8 cellular contexts compared by ENCODE assay signal in the genomic region with DNA sequence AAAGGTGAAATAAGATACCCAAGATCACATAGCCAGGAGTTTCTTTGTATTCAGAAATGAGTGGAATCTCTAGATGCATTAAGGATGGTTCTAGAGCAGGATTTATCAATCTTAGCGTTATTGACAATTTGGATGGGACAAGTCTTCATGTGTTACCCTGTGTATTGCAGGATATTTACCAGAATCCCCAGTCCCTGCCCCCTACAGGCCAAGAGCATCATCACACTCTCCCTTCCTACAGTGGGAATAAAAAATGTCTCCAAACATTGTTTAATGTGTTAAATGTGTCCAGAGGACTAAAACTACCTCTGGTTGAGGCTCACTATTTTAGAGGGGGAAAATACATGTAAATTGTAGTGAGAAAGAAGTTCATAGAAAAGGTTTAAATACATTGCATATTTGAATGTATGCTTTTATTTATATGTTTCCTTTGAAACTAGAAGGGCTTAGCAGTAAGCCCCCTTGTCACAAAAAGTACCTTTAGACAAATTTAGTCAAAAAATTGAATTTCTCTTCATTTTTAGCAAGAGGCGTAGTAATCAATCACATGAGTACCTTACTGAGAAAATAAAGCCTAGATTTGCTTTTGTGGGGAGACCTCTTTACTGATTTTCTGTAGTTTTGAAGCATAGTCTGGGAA.
DNase-seq lines count a peak whose midpoint lies in the region; ATAC-seq, FAIRE-seq and TF ChIP-seq lines count a peak whose summit lies in the region.

No MANE protein-coding gene starts in this region.

- intact Hi-C loops in sigmoid colon (cut with DNase I) = no loop called here

- H3K9me3 ChIP-seq in A549 (no peaks in the 10 kb centered on the region), sigmoid colon (no peaks in the 10 kb centered on the region)

- H3K4me1 ChIP-seq in A549 = peaks cover 11% of the 10 kb centered on the region; the same call in 2 of the 3 replicates
- peaks cover 0 to 7% (median under 1%) of the 10 kb centered on the region in 4 donors for H3K4me1 ChIP-seq in sigmoid colon

- POLR2A ChIA-PET in A549 (lab: Yijun Ruan, JAX) = no interaction called here

- ATAC-seq in A549 = peak; percentile 89 to 93

- TF ChIP-seq CTCF in A549 (IDR thresholded peaks at IDR 0.05) (peak; percentile 65), LNCaP clone FGC (IDR thresholded peaks at IDR 0.05; ENCODE audit: control insufficient read depth, extremely low read depth, insufficient read depth) (peak; percentile 63), sigmoid colon (IDR thresholded peaks at IDR 0.05) (peak in 3 of 4 experiments; percentile 19 to 59 (median 23))

- peaks cover 0 to 10% (median 0%) of the 10 kb centered on the region in 4 donors for H3K36me3 ChIP-seq in sigmoid colon

- no peaks in the 10 kb centered on the region for H3K27me3 ChIP-seq in sigmoid colon

- TF ChIP-seq POLR2A in A549 (IDR thresholded peaks at IDR 0.05; ENCODE audit: low read length) (no peak), sigmoid colon (IDR thresholded peaks at IDR 0.05) (no peak)

- TF ChIP-seq RAD21 in A549 (conservative IDR thresholded peaks at IDR 0.05 in 1 of 2, IDR thresholded peaks at IDR 0.05 in 1 of 2) = peak; percentile 24 to 46; a peak in 3 of 5 replicates

- H3K4me3 ChIP-seq in A549 = no peak overlapping the region
- no peak overlapping the region for H3K4me3 ChIP-seq in LNCaP clone FGC (ENCODE audit: low read depth, low read length)
- H3K4me3 ChIP-seq in sigmoid colon = no peak overlapping the region

- CTCF ChIA-PET in A549 (lab: Yijun Ruan, JAX) = interaction anchor here (0.7 to 1.0 kb wide), 3 partner anchors 10 to 58 kb away, joined by 3 read pairs; no protein-coding TSS in a partner anchor

- DNase-seq in A549 (ENCODE audit: low read depth in 1 of 2, low spot score in 1 of 2) = peak; percentile 40 to 62
- DNase-seq in GM03348 (ENCODE audit: low spot score) = peak; percentile 43
- DNase-seq in LNCaP clone FGC (ENCODE audit: low read depth) = no peak
- DNase-seq in activated CD4-positive, alpha-beta T cell treated with anti-CD3 and anti-CD28 coated beads for 48 hours = peak; percentile 49
- DNase-seq in fibroblast of the conjunctiva (ENCODE audit: low read depth) = peak; percentile 21
- DNase-seq in sigmoid colon = no peak
- no peak for DNase-seq in anterior cingulate cortex (lab: John Stamatoyannopoulos, UW)
- no peak for DNase-seq in T1000 (lab: John Stamatoyannopoulos, UW)

- TF ChIP-seq EP300 in A549 (IDR thresholded peaks at IDR 0.05) = no peak
- TF ChIP-seq EP300 in sigmoid colon (IDR thresholded peaks at IDR 0.05) = no peak

- 49% methylated on average over 2 of the region's 2 CpGs for WGBS in A549 (ENCODE audit: missing lambda C conversion rate)
- 79 to 92% methylated on average over 2 of the region's 2 CpGs for WGBS in sigmoid colon, 2 donors

- no peak overlapping the region for H3K4me2 ChIP-seq in A549

- no peak for FAIRE-seq in A549 (lab: Jason Lieb, UNC)

- H3K27ac ChIP-seq in A549 (no peak overlapping the region), sigmoid colon (no peak overlapping the region)

TF ChIP-seq in A549, 52 proteins besides CTCF, POLR2A, EP300 and RAD21:
- TF ChIP-seq HOXB13 (CRISPR knock-in tag; IDR thresholded peaks at IDR 0.05; ENCODE audit: low read depth) = no peak
- TF ChIP-seq POLR2AphosphoS2 (conservative IDR thresholded peaks at IDR 0.05; ENCODE audit: low read length) = no peak
- peak; percentile 42; the same call in 2 of the 3 replicates for TF ChIP-seq SMC3 (IDR thresholded peaks at IDR 0.05)

Comparison
In these comparisons a context has a peak if more than half of its experiments do, and no peak if none do; other contexts are left out.
1. DNase-seq: peak in A549 (2 of 2), GM03348 (single experiment), activated CD4-positive, alpha-beta T cell treated with anti-CD3 and anti-CD28 coated beads for 48 hours (single experiment) and fibroblast of the conjunctiva (single experiment); none in LNCaP clone FGC (single experiment), sigmoid colon (single experiment), anterior cingulate cortex (0 of 58) and T1000 (single experiment).
2. Peak in every context shown above with its lines, with median percentiles within 50 percentile points of each other: CTCF ChIP-seq.